37 cellular contexts compared by ENCODE assay signal in genomic region chr3:17714473-17714872, GRCh38.
"Had no signal": no experiment of that assay in that cellular context is flagged by ENCODE, and none has a peak within 500 bp of the region (broad histone marks: within the 10 kb centered on the region; RNA-seq: fewer than 3 reads in every experiment).

No MANE protein-coding gene starts in this region.

- H3K27me3 ChIP-seq: adrenal gland, body of pancreas, brain microvascular endothelial cell, breast epithelium had no signal

- H3K4me3 Mint-ChIP-seq: activated CD4-positive, alpha-beta memory T cell treated with anti-CD3 and anti-CD28 coated beads, Interleukin-2, amount 10 ng/mL, durations not matched to agents 7 days and 5 days; activated CD4-positive, alpha-beta T cell treated with anti-CD3 and anti-CD28 coated beads for 36 hours; activated CD4-positive, alpha-beta T cell treated with anti-CD3 and anti-CD28 coated beads, Interleukin-2, amount 10 ng/mL, durations not matched to agents 7 days and 5 days; activated CD8-positive, alpha-beta memory T cell treated with anti-CD3 and anti-CD28 coated beads, Interleukin-2, amount 10 ng/mL, durations not matched to agents 7 days and 5 days; activated CD8-positive, alpha-beta T cell treated with anti-CD3 and anti-CD28 coated beads, Interleukin-2, amount 10 ng/mL, durations not matched to agents 7 days and 5 days; activated naive CD8-positive, alpha-beta T cell treated with anti-CD3 and anti-CD28 coated beads for 36 hours; activated T-cell treated with anti-CD3 and anti-CD28 coated beads, Interleukin-2, amount 50 U/mL, for 24 hours; T-helper 1 cell treated with Interleukin-12 subunit alpha and Interleukin-12 subunit beta and Interleukin-4 antibody, amounts not matched to agents 30 μg/mL and 1 μg/mL, for 36 hours; T-helper 2 cell treated with Interferon-gamma antibody and Interleukin-4, amounts not matched to agents 5 μg/mL and 100 μg/mL, for 36 hours; WTC11 had no signal

- H3K4me3 ChIP-seq: adrenal gland, body of pancreas, breast epithelium had no signal

- H3K27ac Mint-ChIP-seq: activated CD4-positive, alpha-beta memory T cell treated with anti-CD3 and anti-CD28 coated beads, Interleukin-2, amount 10 ng/mL, durations not matched to agents 7 days and 5 days; activated CD4-positive, alpha-beta T cell treated with anti-CD3 and anti-CD28 coated beads for 36 hours; activated CD4-positive, alpha-beta T cell treated with anti-CD3 and anti-CD28 coated beads, Interleukin-2, amount 10 ng/mL, durations not matched to agents 7 days and 5 days; activated CD8-positive, alpha-beta memory T cell treated with anti-CD3 and anti-CD28 coated beads, Interleukin-2, amount 10 ng/mL, durations not matched to agents 7 days and 5 days; activated CD8-positive, alpha-beta T cell treated with anti-CD3 and anti-CD28 coated beads, Interleukin-2, amount 10 ng/mL, durations not matched to agents 7 days and 5 days; activated naive CD4-positive, alpha-beta T cell treated with anti-CD3 and anti-CD28 coated beads, Interleukin-2, amount 50 U/mL, for 72 hours; activated naive CD8-positive, alpha-beta T cell treated with anti-CD3 and anti-CD28 coated beads for 36 hours; activated T-cell treated with anti-CD3 and anti-CD28 coated beads, Interleukin-2, amount 50 U/mL, for 24 hours; activated T-helper 2 cell treated with anti-CD3 and anti-CD28 coated beads, Interferon-gamma antibody, Interleukin-2, Interleukin-4, amounts not matched to agents 10 μg/mL and 5 μg/mL and 100 μg/mL, durations not matched to agents 14 hours and 24 hours and 36 hours; T-helper 1 cell treated with Interleukin-12 subunit alpha and Interleukin-12 subunit beta and Interleukin-4 antibody, amounts not matched to agents 30 μg/mL and 1 μg/mL, for 36 hours; T-helper 2 cell treated with Interferon-gamma antibody and Interleukin-4, amounts not matched to agents 5 μg/mL and 100 μg/mL, for 36 hours; WTC11 had no signal

- H3K4me1 Mint-ChIP-seq: activated CD4-positive, alpha-beta memory T cell treated with anti-CD3 and anti-CD28 coated beads, Interleukin-2, amount 10 ng/mL, durations not matched to agents 7 days and 5 days; activated CD4-positive, alpha-beta T cell treated with anti-CD3 and anti-CD28 coated beads for 36 hours; activated CD4-positive, alpha-beta T cell treated with anti-CD3 and anti-CD28 coated beads, Interleukin-2, amount 10 ng/mL, durations not matched to agents 7 days and 5 days; activated CD8-positive, alpha-beta memory T cell treated with anti-CD3 and anti-CD28 coated beads, Interleukin-2, amount 10 ng/mL, durations not matched to agents 7 days and 5 days; activated naive CD8-positive, alpha-beta T cell treated with anti-CD3 and anti-CD28 coated beads for 36 hours; WTC11 had no signal

- DNase-seq: activated CD4-positive, alpha-beta memory T cell treated with anti-CD3 and anti-CD28 coated beads, Interleukin-2, amount 10 ng/mL, durations not matched to agents 7 days and 5 days; activated CD4-positive, alpha-beta T cell treated with anti-CD3 and anti-CD28 coated beads for 1 hour; activated CD4-positive, alpha-beta T cell treated with anti-CD3 and anti-CD28 coated beads for 36 hours; activated CD4-positive, alpha-beta T cell treated with anti-CD3 and anti-CD28 coated beads for 48 hours; activated CD4-positive, alpha-beta T cell treated with anti-CD3 and anti-CD28 coated beads, Interleukin-2, amount 10 ng/mL, durations not matched to agents 7 days and 5 days; activated CD4-positive, alpha-beta T cell treated with anti-CD3 and anti-CD28 coated beads, Interleukin-2, amount 50 U/mL, for 48 hours; activated CD4-positive, CD25-positive, alpha-beta regulatory T cell; activated CD8-positive, alpha-beta memory T cell treated with anti-CD3 and anti-CD28 coated beads for 24 hours; activated CD8-positive, alpha-beta memory T cell treated with anti-CD3 and anti-CD28 coated beads, Interleukin-2, amount 10 ng/mL, durations not matched to agents 7 days and 5 days; activated CD8-positive, alpha-beta memory T cell treated with anti-CD3 and anti-CD28 coated beads, Interleukin-2, amount 50 U/mL, for 48 hours; activated CD8-positive, alpha-beta T cell treated with anti-CD3 and anti-CD28 coated beads, Interleukin-2, amount 10 ng/mL, durations not matched to agents 7 days and 5 days; activated effector memory CD4-positive, alpha-beta T cell treated with Interleukin-2 at 50 U/mL for 16 hours; activated gamma-delta T cell; activated naive CD4-positive, alpha-beta T cell treated with anti-CD3 and anti-CD28 coated beads, Interleukin-2, amount 50 U/mL, for 16 hours; activated naive CD4-positive, alpha-beta T cell treated with Interleukin-2 at 50 U/mL for 16 hours; activated naive CD8-positive, alpha-beta T cell treated with anti-CD3 and anti-CD28 coated beads for 36 hours; activated T-cell treated with anti-CD3 and anti-CD28 coated beads, Interleukin-2, amount 50 U/mL, for 24 hours; activated T-cell treated with anti-CD3 and anti-CD28 coated beads, Interleukin-2, amount 50 U/mL, for 48 hours; adrenal gland; amniotic stem cell; aorta; body of pancreas; brain microvascular endothelial cell; central memory CD4-positive, alpha-beta T cell; T-helper 1 cell; T-helper 2 cell; T-helper 9 cell; WERI-Rb-1 had no signal

- H3K36me3 ChIP-seq: adrenal gland, brain microvascular endothelial cell, breast epithelium, WERI-Rb-1 had no signal

- H3K27ac ChIP-seq: adrenal gland, body of pancreas, brain microvascular endothelial cell, breast epithelium, WERI-Rb-1 had no signal

- H3K27me3 Mint-ChIP-seq: activated CD4-positive, alpha-beta memory T cell treated with anti-CD3 and anti-CD28 coated beads, Interleukin-2, amount 10 ng/mL, durations not matched to agents 7 days and 5 days; activated CD4-positive, alpha-beta T cell treated with anti-CD3 and anti-CD28 coated beads for 36 hours; activated CD4-positive, alpha-beta T cell treated with anti-CD3 and anti-CD28 coated beads, Interleukin-2, amount 10 ng/mL, durations not matched to agents 7 days and 5 days; activated CD8-positive, alpha-beta memory T cell treated with anti-CD3 and anti-CD28 coated beads, Interleukin-2, amount 10 ng/mL, durations not matched to agents 7 days and 5 days; activated naive CD8-positive, alpha-beta T cell treated with anti-CD3 and anti-CD28 coated beads for 36 hours; activated T-cell treated with anti-CD3 and anti-CD28 coated beads, Interleukin-2, amount 50 U/mL, for 24 hours had no signal

- FAIRE-seq: astrocyte, TTC549 had no signal

- ATAC-seq: activated CD4-positive, alpha-beta T cell treated with anti-CD3 and anti-CD28 coated beads for 36 hours; activated CD4-positive, CD25-positive, alpha-beta regulatory T cell treated with anti-CD3 and anti-CD28 coated beads, Interleukin-2, amount 50 U/mL, for 24 hours; activated CD8-positive, alpha-beta memory T cell treated with anti-CD3 and anti-CD28 coated beads, Interleukin-2, amount 10 ng/mL, durations not matched to agents 7 days and 5 days; activated CD8-positive, alpha-beta T cell treated with anti-CD3 and anti-CD28 coated beads, Interleukin-2, amount 10 ng/mL, durations not matched to agents 7 days and 5 days; activated naive CD4-positive, alpha-beta T cell treated with anti-CD3 and anti-CD28 coated beads, Interleukin-2, amount 50 U/mL, for 72 hours; body of pancreas; WTC11 had no signal

- H3K4me1 ChIP-seq: breast epithelium had no signal
